ENCODE assay signal across 32 cellular contexts in genomic region chr17:58684003-58684402, GRCh38. TPM values are rescaled to one million over a fixed set of nuclear protein-coding genes. Genes with fewer than 3 reads are reported as not detected.
"Had no signal": no experiment of that assay in that cellular context is flagged by ENCODE, and none has a peak within 500 bp of the region (broad histone marks: within the 10 kb centered on the region; RNA-seq: fewer than 3 reads in every experiment).

No MANE protein-coding gene starts in this region.

- H3K4me1 Mint-ChIP-seq: activated CD4-positive, alpha-beta memory T cell treated with anti-CD3 and anti-CD28 coated beads, Interleukin-2, amount 10 ng/mL, durations not matched to agents 7 days and 5 days; activated CD4-positive, alpha-beta T cell treated with anti-CD3 and anti-CD28 coated beads, Interleukin-2, amount 10 ng/mL, durations not matched to agents 7 days and 5 days; activated naive CD4-positive, alpha-beta T cell treated with anti-CD3 and anti-CD28 coated beads, Interleukin-2, amount 10 ng/mL, durations not matched to agents 7 days and 5 days; activated naive CD8-positive, alpha-beta T cell treated with anti-CD3 and anti-CD28 coated beads, Interleukin-2, amount 10 ng/mL, durations not matched to agents 7 days and 5 days; brain; central memory CD8-positive, alpha-beta T cell had no signal

- H3K9me3 ChIP-seq: ascending aorta, colonic mucosa, esophagus squamous epithelium, gastroesophageal sphincter, heart right ventricle had no signal

- FAIRE-seq: bronchial epithelial cell, endometrium, endothelial cell of umbilical vein had no signal

- H3K27me3 Mint-ChIP-seq: activated T-cell treated with anti-CD3 and anti-CD28 coated beads, Interleukin-2, amount 50 U/mL, for 24 hours; central memory CD8-positive, alpha-beta T cell had no signal

- H3K27ac Mint-ChIP-seq: activated CD4-positive, alpha-beta memory T cell treated with anti-CD3 and anti-CD28 coated beads, Interleukin-2, amount 10 ng/mL, durations not matched to agents 7 days and 5 days; activated CD4-positive, alpha-beta T cell treated with anti-CD3 and anti-CD28 coated beads, Interleukin-2, amount 10 ng/mL, durations not matched to agents 7 days and 5 days; activated naive CD4-positive, alpha-beta T cell treated with anti-CD3 and anti-CD28 coated beads, Interleukin-2, amount 10 ng/mL, durations not matched to agents 7 days and 5 days; activated naive CD4-positive, alpha-beta T cell treated with anti-CD3 and anti-CD28 coated beads, Interleukin-2, amount 50 U/mL, for 72 hours; activated naive CD8-positive, alpha-beta T cell treated with anti-CD3 and anti-CD28 coated beads, Interleukin-2, amount 10 ng/mL, durations not matched to agents 7 days and 5 days; activated T-cell treated with anti-CD3 and anti-CD28 coated beads, Interleukin-2, amount 50 U/mL, for 24 hours; activated T-cell treated with anti-CD3 and anti-CD28 coated beads, Interleukin-2, amount 50 U/mL, for 72 hours; brain; WTC11 had no signal

- H3K27me3 ChIP-seq: ascending aorta, colonic mucosa, esophagus squamous epithelium, gastroesophageal sphincter, heart right ventricle had no signal

- H3K4me3 Mint-ChIP-seq: activated CD4-positive, alpha-beta memory T cell treated with anti-CD3 and anti-CD28 coated beads, Interleukin-2, amount 10 ng/mL, durations not matched to agents 7 days and 5 days; activated CD4-positive, alpha-beta T cell treated with anti-CD3 and anti-CD28 coated beads, Interleukin-2, amount 10 ng/mL, durations not matched to agents 7 days and 5 days; activated naive CD4-positive, alpha-beta T cell treated with anti-CD3 and anti-CD28 coated beads, Interleukin-2, amount 10 ng/mL, durations not matched to agents 7 days and 5 days; activated naive CD8-positive, alpha-beta T cell treated with anti-CD3 and anti-CD28 coated beads, Interleukin-2, amount 10 ng/mL, durations not matched to agents 7 days and 5 days; activated T-cell treated with anti-CD3 and anti-CD28 coated beads, Interleukin-2, amount 50 U/mL, for 24 hours; activated T-cell treated with anti-CD3 and anti-CD28 coated beads, Interleukin-2, amount 50 U/mL, for 72 hours; brain; central memory CD8-positive, alpha-beta T cell; WTC11 had no signal

- H3K27ac ChIP-seq: ascending aorta, colonic mucosa, epithelial cell of prostate, esophagus squamous epithelium, gastroesophageal sphincter, heart right ventricle, VCaP had no signal

- DNase-seq: activated CD4-positive, alpha-beta memory T cell treated with anti-CD3 and anti-CD28 coated beads, Interleukin-2, amount 10 ng/mL, durations not matched to agents 7 days and 5 days; activated CD4-positive, alpha-beta T cell treated with anti-CD3 and anti-CD28 coated beads for 1 hour; activated CD4-positive, alpha-beta T cell treated with anti-CD3 and anti-CD28 coated beads for 4 hours; activated CD4-positive, alpha-beta T cell treated with anti-CD3 and anti-CD28 coated beads, Interleukin-2, amount 10 ng/mL, durations not matched to agents 7 days and 5 days; activated CD4-positive, alpha-beta T cell treated with anti-CD3 and anti-CD28 coated beads, Interleukin-2, amount 50 U/mL, for 4 hours; activated CD8-positive, alpha-beta memory T cell treated with anti-CD3 and anti-CD28 coated beads, Interleukin-2, amount 50 U/mL, for 48 hours; activated gamma-delta T cell; activated naive CD4-positive, alpha-beta T cell; activated naive CD4-positive, alpha-beta T cell treated with anti-CD3 and anti-CD28 coated beads, Interleukin-2, amount 10 ng/mL, durations not matched to agents 7 days and 5 days; activated naive CD8-positive, alpha-beta T cell treated with anti-CD3 and anti-CD28 coated beads, Interleukin-2, amount 10 ng/mL, durations not matched to agents 7 days and 5 days; activated T-cell treated with anti-CD3 and anti-CD28 coated beads for 4 hours; activated T-cell treated with anti-CD3 and anti-CD28 coated beads, Interleukin-2, amount 50 U/mL, for 24 hours; activated T-cell treated with anti-CD3 and anti-CD28 coated beads, Interleukin-2, amount 50 U/mL, for 72 hours; colonic mucosa; effector CD8-positive, alpha-beta T cell; esophagus squamous epithelium; foreskin melanocyte; heart right ventricle; T-helper 1 cell; T-helper 2 cell had no signal

- H3K4me1 ChIP-seq: ascending aorta, colonic mucosa, esophagus squamous epithelium, gastroesophageal sphincter, heart right ventricle had no signal

- H3K4me3 ChIP-seq: ascending aorta, colonic mucosa, esophagus squamous epithelium, gastroesophageal sphincter, heart right ventricle had no signal

- H3K9me3 Mint-ChIP-seq: activated CD4-positive, alpha-beta memory T cell treated with anti-CD3 and anti-CD28 coated beads, Interleukin-2, amount 10 ng/mL, durations not matched to agents 7 days and 5 days; activated CD4-positive, alpha-beta T cell treated with anti-CD3 and anti-CD28 coated beads, Interleukin-2, amount 10 ng/mL, durations not matched to agents 7 days and 5 days; activated naive CD4-positive, alpha-beta T cell treated with anti-CD3 and anti-CD28 coated beads, Interleukin-2, amount 10 ng/mL, durations not matched to agents 7 days and 5 days; activated naive CD4-positive, alpha-beta T cell treated with anti-CD3 and anti-CD28 coated beads, Interleukin-2, amount 50 U/mL, for 72 hours; activated naive CD8-positive, alpha-beta T cell treated with anti-CD3 and anti-CD28 coated beads, Interleukin-2, amount 10 ng/mL, durations not matched to agents 7 days and 5 days; activated T-cell treated with anti-CD3 and anti-CD28 coated beads, Interleukin-2, amount 50 U/mL, for 24 hours; activated T-cell treated with anti-CD3 and anti-CD28 coated beads, Interleukin-2, amount 50 U/mL, for 72 hours; brain; central memory CD8-positive, alpha-beta T cell; WTC11 had no signal

- H3K36me3 ChIP-seq: ascending aorta, colonic mucosa, esophagus squamous epithelium, gastroesophageal sphincter, heart right ventricle had no signal

- H3K36me3 Mint-ChIP-seq: activated naive CD4-positive, alpha-beta T cell treated with anti-CD3 and anti-CD28 coated beads, Interleukin-2, amount 10 ng/mL, durations not matched to agents 7 days and 5 days; activated naive CD4-positive, alpha-beta T cell treated with anti-CD3 and anti-CD28 coated beads, Interleukin-2, amount 50 U/mL, for 72 hours; activated naive CD8-positive, alpha-beta T cell treated with anti-CD3 and anti-CD28 coated beads, Interleukin-2, amount 10 ng/mL, durations not matched to agents 7 days and 5 days; brain; WTC11 had no signal

- ATAC-seq: activated naive CD4-positive, alpha-beta T cell treated with anti-CD3 and anti-CD28 coated beads, Interleukin-2, amount 50 U/mL, for 72 hours; activated T-cell treated with anti-CD3 and anti-CD28 coated beads, Interleukin-2, amount 50 U/mL, for 72 hours; gastroesophageal sphincter; heart right ventricle; WTC11 had no signal

RNA-seq across cellular contexts. Expression of gene TEX14, which starts 7.8 kb away (rescaled TPM):
- total RNA-seq: ascending aorta, bronchial epithelial cell, endothelial cell of umbilical vein, glomerular endothelial cell had no signal
